Comparison of ENCODE assay signal across 14 cellular contexts in genomic region chr18:24763765-24764548, GRCh38.
DNase-seq lines count a peak whose midpoint lies in the region; ATAC-seq and TF ChIP-seq lines count a peak whose summit lies in the region.
"Had no signal": no experiment of that assay in that cellular context is flagged by ENCODE, and none has a peak within 500 bp of the region (broad histone marks: within the 10 kb centered on the region; RNA-seq: fewer than 3 reads in every experiment).

No MANE protein-coding gene starts in this region.

- WGBS in prostate gland = 53% methylated on average over 6 of the region's 6 CpGs

- TF ChIP-seq POLR2A in prostate gland (IDR thresholded peaks at IDR 0.05) = no peak

- CTCF ChIA-PET in A673 (lab: Charles Lee) = no interaction called here

- intact Hi-C loops in A673 (cut with micrococcal nuclease; ENCODE audit: unreplicated experiment) = no loop called here
- intact Hi-C loops in left lung (cut with DNase I) = no loop called here
- intact Hi-C loops in left colon (cut with DNase I, micrococcal nuclease) = no loop called here
- intact Hi-C loops in prostate gland (cut with DNase I) = no loop called here

- DNase-seq in A673 (ENCODE audit: low spot score) (peak; percentile 59), epithelial cell of esophagus (ENCODE audit: low read depth) (peak; percentile 8), left lung (no peak), left colon (no peak), prostate gland (ENCODE audit: low spot score) (no peak), GM19240 (ENCODE audit: insufficient read length, low spot score) (no peak)
- DNase-seq: activated T-cell treated with anti-CD3 and anti-CD28 coated beads, Interleukin-2, amount 50 U/mL, for 48 hours; amniotic stem cell; DMS79; MM.1S; nephron progenitor cell; upper lobe of left lung had no signal

- H3K36me3 ChIP-seq in A673 (ENCODE audit: insufficient read depth, low read length, poor library complexity, severe bottlenecking) (no peaks in the 10 kb centered on the region), left lung (no peaks in the 10 kb centered on the region), prostate gland (no peaks in the 10 kb centered on the region)
- H3K36me3 ChIP-seq: upper lobe of left lung had no signal

- TF ChIP-seq CTCF in A673 (conservative IDR thresholded peaks at IDR 0.05; ENCODE audit: low read depth, low read length) = no peak
- TF ChIP-seq CTCF in epithelial cell of esophagus (IDR thresholded peaks at IDR 0.05; ENCODE audit: insufficient read depth, low read depth, low read length, missing control alignments) = no peak
- no peak for TF ChIP-seq CTCF in left lung (IDR thresholded peaks at IDR 0.05)
- TF ChIP-seq CTCF in prostate gland (IDR thresholded peaks at IDR 0.05) = no peak

- H3K27me3 ChIP-seq in A673 (replicated peaks; ENCODE audit: insufficient read depth, low read depth, low read length, poor library complexity) = no peaks in the 10 kb centered on the region
- H3K27me3 ChIP-seq in left lung = no peaks in the 10 kb centered on the region
- no peaks in the 10 kb centered on the region for H3K27me3 ChIP-seq in prostate gland (replicated peaks; ENCODE audit: insufficient read depth)
- H3K27me3 ChIP-seq: upper lobe of left lung had no signal

- ATAC-seq in HG03342 (IDR thresholded peaks at IDR 0.05; ENCODE audit: unreplicated experiment) (peak; percentile 46), left lung (peak; percentile 62), left colon (no peak), HG03196 (IDR thresholded peaks at IDR 0.05; ENCODE audit: unreplicated experiment) (no peak)

- POLR2A ChIA-PET in A673 (lab: Charles Lee; ENCODE audit: low non-redundant PET) = no interaction called here

- no TSS peak for BruUV-seq in A673 (replicated peaks; lab: Mats Ljungman, UMichigan)

- H3K4me1 ChIP-seq in A673 (ENCODE audit: insufficient read depth, low read length, poor library complexity, severe bottlenecking) (peaks cover 4% of the 10 kb centered on the region), left lung (no peaks in the 10 kb centered on the region), prostate gland (replicated peaks) (no peaks in the 10 kb centered on the region)
- H3K4me1 ChIP-seq: upper lobe of left lung had no signal

- no peak overlapping the region for H3K4me3 ChIP-seq in A673 (ENCODE audit: low read depth, low read length, poor library complexity, severe bottlenecking)
- no peak overlapping the region for H3K4me3 ChIP-seq in epithelial cell of esophagus (ENCODE audit: low read length)
- H3K4me3 ChIP-seq in left lung = no peak overlapping the region
- no peak overlapping the region for H3K4me3 ChIP-seq in prostate gland
- H3K4me3 ChIP-seq: upper lobe of left lung had no signal

- H3K27ac ChIP-seq in A673 (ENCODE audit: low read depth, low read length, poor library complexity, severe bottlenecking) (no peak overlapping the region), left lung (no peak overlapping the region), prostate gland (no peak overlapping the region)
- H3K27ac ChIP-seq: upper lobe of left lung had no signal

- no peaks in the 10 kb centered on the region for H3K9me3 ChIP-seq in A673 (ENCODE audit: low read depth, low read length, poor library complexity, severe bottlenecking)
- peaks cover 0 to 5% of the 10 kb centered on the region in 2 donors for H3K9me3 ChIP-seq in left lung
- H3K9me3 ChIP-seq in prostate gland = no peaks in the 10 kb centered on the region

Comparison
In these comparisons a context has a peak if more than half of its experiments do, and no peak if none do; other contexts are left out.
1. DNase-seq: peak in A673 (single experiment) and epithelial cell of esophagus (single experiment); none in left lung (0 of 2), left colon (0 of 2), prostate gland (single experiment) and GM19240 (single experiment).
2. ATAC-seq: peak in HG03342 (single experiment) and left lung (single experiment); none in left colon (single experiment) and HG03196 (single experiment).